ENCODE assay signal across 27 cellular contexts in the genomic region with DNA sequence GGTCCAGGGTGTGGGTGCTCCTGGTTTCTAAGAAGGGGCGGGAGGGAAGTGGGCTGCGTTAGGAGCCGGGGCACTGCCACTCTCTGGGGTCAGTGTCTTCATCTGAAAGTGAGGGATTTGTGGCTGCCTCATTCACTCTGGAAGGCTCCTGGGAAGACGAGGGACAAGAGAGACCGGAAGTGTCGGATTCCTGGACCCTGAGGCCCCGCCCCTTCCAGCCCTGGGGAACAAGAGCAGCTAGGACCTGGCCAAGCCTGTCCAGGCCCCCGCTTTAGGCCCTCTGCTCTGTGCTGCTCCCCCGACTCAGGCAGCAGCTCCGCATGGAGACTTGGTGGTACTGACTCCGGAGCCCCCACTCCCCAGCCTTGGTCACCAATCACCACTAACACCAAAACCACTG. TPM values are rescaled to one million over a fixed set of nuclear protein-coding genes. Genes with fewer than 3 reads are reported as not detected.
DNase-seq lines count a peak whose midpoint lies in the region; ATAC-seq, FAIRE-seq and TF ChIP-seq lines count a peak whose summit lies in the region.
"Had no signal": no experiment of that assay in that cellular context is flagged by ENCODE, and none has a peak within 500 bp of the region (broad histone marks: within the 10 kb centered on the region; RNA-seq: fewer than 3 reads in every experiment).

No MANE protein-coding gene starts in this region.

- no peak overlapping the region for H4K5ac ChIP-seq in H1 (ENCODE audit: insufficient read length, low read depth, low read length)

- POLR2A ChIA-PET in HepG2 (lab: Yijun Ruan, JAX) (interaction anchor here (3.4 to 5.1 kb wide), 2 partner anchors 11 to 108 kb away, joined by 15 to 25 read pairs; no protein-coding TSS in a partner anchor), H1 (lab: Charles Lee; ENCODE audit: partially characterized antibody) (interaction anchor here (0.7 kb wide), 1 partner anchor 80 kb away, joined by 3 read pairs; no protein-coding TSS in a partner anchor)

- DNase-seq in HepG2 (ENCODE audit: low spot score) (no peak), right lobe of liver (no peak), H1 (ENCODE audit: low read depth in 1 of 2, low spot score in 2 of 2) (peak in 1 of 2 experiments; percentile 72), islet precursor cell (peak; percentile 92), vagina (ENCODE audit: extremely low spot score in 2 of 2) (no peak)
- DNase-seq: activated CD4-positive, alpha-beta T cell treated with anti-CD3 and anti-CD28 coated beads, Interleukin-2, amount 10 ng/mL, durations not matched to agents 7 days and 5 days; activated naive CD8-positive, alpha-beta T cell treated with anti-CD3 and anti-CD28 coated beads for 36 hours; effector CD8-positive, alpha-beta T cell; gastrocnemius medialis; Kasumi-1; mucosa of descending colon; NCI-H187 treated with DMSO at 0.1 percent for 48 hours; NCI-H345; PC-3; stimulated activated naive B cell treated with anti-CD40 and anti-IgM and Interleukin-4, amounts not matched to agents 10 μg/mL and 1 μg/mL and 100 μg/mL, for 72 hours; T-helper 17 cell had no signal

- 95% methylated on average over 11 of the region's 11 CpGs for WGBS in HepG2 (ENCODE audit: low lambda C conversion rate)
- WGBS in right lobe of liver (ENCODE audit: insufficient coverage, low coverage, low lambda C conversion rate, missing lambda C conversion rate), result 0% methylated on average over 1 of the region's 11 CpGs
- WGBS in H1 (ENCODE audit: extremely low coverage in 1 of 2, insufficient coverage in 1 of 2, insufficient read length in 1 of 2, insufficient replicate concordance in 2 of 2, low coverage in 1 of 2, low lambda C conversion rate in 2 of 2, missing lambda C conversion rate in 1 of 2), 2 experiments, result 71% methylated on average over 8 of the region's 11 CpGs; no CpG with 5 or more reads in 1 of the 2 experiments

- H2AK5ac ChIP-seq in H1 (ENCODE audit: low read depth, low read length), result no peak overlapping the region

- H3K4me3 ChIP-seq in HepG2 (replicated peaks in 1 of 3; ENCODE audit: insufficient read depth in 1 of 3, low read depth in 2 of 3, low read length in 3 of 3) (no peak overlapping the region), right lobe of liver (no peak overlapping the region), H1 (ENCODE audit: extremely low read depth in 1 of 4, insufficient read depth in 2 of 4, low read depth in 3 of 4, low read length in 4 of 4) (no peak overlapping the region), vagina (no peak overlapping the region)
- H3K4me3 ChIP-seq: gastrocnemius medialis, mucosa of descending colon, skin epidermis had no signal

- peaks cover 47% of the 10 kb centered on the region for H3K4me1 ChIP-seq in HepG2 (ENCODE audit: insufficient read depth, low read length)
- peaks cover 0 to 16% (median 5%) of the 10 kb centered on the region in 4 donors for H3K4me1 ChIP-seq in right lobe of liver
- peaks cover 0 to 8% (median 5%) of the 10 kb centered on the region in 4 experiments; a peak in 4 of 7 replicates for H3K4me1 ChIP-seq in H1 (replicated peaks in 1 of 4; ENCODE audit: control insufficient read depth in 3 of 4, insufficient read depth in 4 of 4, low read length in 3 of 4)
- H3K4me1 ChIP-seq in vagina, result peaks cover 71% of the 10 kb centered on the region

- H2BK5ac ChIP-seq in H1 (ENCODE audit: low read depth, low read length), result 0 out of 2 replicates have a peak overlapping the region, but pooled peaks have one; percentile 21

- H4K91ac ChIP-seq in H1 (replicated peaks; ENCODE audit: insufficient read length, low read length), result no peak overlapping the region

- TF ChIP-seq POLR2A in HepG2 (IDR thresholded peaks at IDR 0.05; ENCODE audit: insufficient read depth in 1 of 2, low read depth in 2 of 2, low read length in 2 of 2) (no peak), right lobe of liver (IDR thresholded peaks at IDR 0.05) (no peak), H1 (IDR thresholded peaks at IDR 0.05; ENCODE audit: control extremely low read depth in 1 of 2, low read depth in 2 of 2, low read length in 2 of 2) (no peak), vagina (IDR thresholded peaks at IDR 0.05) (no peak)

- H3K18ac ChIP-seq in H1 (ENCODE audit: extremely low read depth, low read length), result no peak overlapping the region

- no peak overlapping the region for H3K4ac ChIP-seq in H1 (replicated peaks; ENCODE audit: insufficient read length, low read depth, low read length)

- H3K36me3 ChIP-seq in HepG2 (replicated peaks in 1 of 2; ENCODE audit: control insufficient read depth in 1 of 2, insufficient read depth in 2 of 2, low read length in 2 of 2), result peaks cover 10 to 54% of the 10 kb centered on the region in 2 experiments
- no peaks in the 10 kb centered on the region for H3K36me3 ChIP-seq in right lobe of liver
- H3K36me3 ChIP-seq in H1 (ENCODE audit: control insufficient read depth in 2 of 4, insufficient read depth in 4 of 4, low read length in 3 of 4), result no peaks in the 10 kb centered on the region; a peak in 2 of 8 replicates
- no peaks in the 10 kb centered on the region for H3K36me3 ChIP-seq in vagina
- H3K36me3 ChIP-seq: gastrocnemius medialis had no signal

- intact Hi-C loops in HepG2 (cut with micrococcal nuclease; ENCODE audit: unreplicated experiment), result no loop called here
- intact Hi-C loops in right lobe of liver (cut with DNase I), result loop anchor here (5.0 kb wide), 1 partner anchor 106 kb away; no protein-coding TSS in a partner anchor
- intact Hi-C loops in vagina (cut with DNase I), result loop anchor here (5.0 to 10.0 kb wide), 2 partner anchors 48 to 111 kb away; partner anchors contain the start of gene TIMP2

- H4K20me1 ChIP-seq in HepG2 (ENCODE audit: insufficient read depth, low read length) (peaks cover 16% of the 10 kb centered on the region; the same call in 1 of the 2 replicates), H1 (replicated peaks in 1 of 2; ENCODE audit: control insufficient read depth in 1 of 2, insufficient read depth in 2 of 2, low read length in 2 of 2) (peaks cover 0 to 5% of the 10 kb centered on the region in 2 experiments)

- H3K27me3 ChIP-seq in HepG2 (ENCODE audit: control insufficient read depth in 1 of 2, insufficient read depth in 2 of 2, low read length in 2 of 2), result no peaks in the 10 kb centered on the region
- no peaks in the 10 kb centered on the region for H3K27me3 ChIP-seq in right lobe of liver
- H3K27me3 ChIP-seq in H1 (replicated peaks in 1 of 4; ENCODE audit: control insufficient read depth in 3 of 4, extremely low read depth in 1 of 4, insufficient read depth in 3 of 4, low read length in 3 of 4), result no peaks in the 10 kb centered on the region
- H3K27me3 ChIP-seq in vagina, result no peaks in the 10 kb centered on the region
- H3K27me3 ChIP-seq: gastrocnemius medialis had no signal

- peak; percentile 1; the same call in 1 of the 3 replicates for ATAC-seq in HepG2
- ATAC-seq in right lobe of liver, result no peak
- ATAC-seq in HG03108 (IDR thresholded peaks at IDR 0.05; ENCODE audit: unreplicated experiment), result no peak
- ATAC-seq in GM21619 (IDR thresholded peaks at IDR 0.05; ENCODE audit: unreplicated experiment), result no peak
- ATAC-seq in GM19452 (IDR thresholded peaks at IDR 0.05; ENCODE audit: unreplicated experiment), result no peak
- ATAC-seq: activated T-helper 17 cell treated with anti-CD3 and anti-CD28 coated beads, Interleukin-2, amount 50 U/mL, for 72 hours; esophagus mucosa; gastrocnemius medialis; HCT116; mucosa of descending colon; PC-3; stimulated activated naive B cell treated with anti-CD40 and anti-IgM and Interleukin-4, amounts not matched to agents 10 μg/mL and 1 μg/mL and 100 μg/mL, for 72 hours; T-helper 17 cell had no signal

- H3K4me2 ChIP-seq in HepG2 (ENCODE audit: low read depth, low read length), result no peak overlapping the region
- H3K4me2 ChIP-seq in H1 (ENCODE audit: insufficient read depth in 1 of 2, low read depth in 2 of 2, low read length in 2 of 2), result no peak overlapping the region

- H3K79me2 ChIP-seq in HepG2 (ENCODE audit: insufficient read depth, low read length), result peaks cover 13% of the 10 kb centered on the region
- no peaks in the 10 kb centered on the region for H3K79me2 ChIP-seq in H1 (ENCODE audit: control insufficient read depth in 1 of 2, insufficient read depth in 2 of 2, low read length in 2 of 2)

- no peaks in the 10 kb centered on the region for H3K23me2 ChIP-seq in H1 (ENCODE audit: low read depth, low read length)

- no peak for TF ChIP-seq CTCF in HepG2 (CRISPR knock-in tag; IDR thresholded peaks at IDR 0.05)
- TF ChIP-seq CTCF in right lobe of liver (IDR thresholded peaks at IDR 0.05), result no peak
- no peak for TF ChIP-seq CTCF in H1 (IDR thresholded peaks at IDR 0.05; ENCODE audit: control extremely low read depth in 1 of 3, insufficient read depth in 1 of 3, low read depth in 1 of 3, low read length in 3 of 3)
- TF ChIP-seq CTCF in vagina (IDR thresholded peaks at IDR 0.05), result no peak

- H4K8ac ChIP-seq in H1 (ENCODE audit: extremely low read depth, insufficient read depth, low read length), result peak overlapping the region; percentile 89; the same call in 1 of the 2 replicates

- no peak overlapping the region for H2BK12ac ChIP-seq in H1 (ENCODE audit: low read depth, low read length)

- H3K27ac ChIP-seq in HepG2 (ENCODE audit: extremely low read length, insufficient read depth, low read length), result no peak overlapping the region
- H3K27ac ChIP-seq in right lobe of liver, result no peak overlapping the region
- no peak overlapping the region for H3K27ac ChIP-seq in H1 (ENCODE audit: low read depth, low read length)
- peak overlapping the region; percentile 89 for H3K27ac ChIP-seq in vagina

- TF ChIP-seq RAD21 in HepG2 (CRISPR knock-in tag; IDR thresholded peaks at IDR 0.05), result no peak
- TF ChIP-seq RAD21 in H1 (IDR thresholded peaks at IDR 0.05 in 1 of 2, conservative IDR thresholded peaks at IDR 0.05 in 1 of 2; ENCODE audit: low read depth in 2 of 2, low read length in 2 of 2), result no peak

- H3K14ac ChIP-seq in H1 (ENCODE audit: insufficient read length), result no peak overlapping the region

- FAIRE-seq in HepG2 (lab: Jason Lieb, UNC) (no peak), H1 (lab: Jason Lieb, UNC) (no peak)
- FAIRE-seq: astrocyte, G401.6, HTR-8/SVneo had no signal

- no peak overlapping the region for H2BK20ac ChIP-seq in H1 (ENCODE audit: low read length)

- no peak overlapping the region for H3K23ac ChIP-seq in H1 (ENCODE audit: insufficient read length)

- TF ChIP-seq EP300 in HepG2 (IDR thresholded peaks at IDR 0.05; ENCODE audit: low read depth in 2 of 2, low read length in 2 of 2) (no peak), HepG2 (CRISPR knock-in tag; IDR thresholded peaks at IDR 0.05; ENCODE audit: borderline replicate concordance) (no peak), H1 (IDR thresholded peaks at IDR 0.05; ENCODE audit: borderline replicate concordance in 1 of 2, low read depth in 2 of 2, low read length in 2 of 2) (no peak)

- CTCF ChIA-PET in HepG2 (lab: Yijun Ruan, JAX; ENCODE audit: low intra/inter-chr PET ratio, low total read pairs), result no interaction called here
- CTCF ChIA-PET in H1 (lab: Charles Lee; ENCODE audit: partially characterized antibody), result interaction anchor here (0.8 to 5.4 kb wide), 9 partner anchors 9 to 130 kb away, joined by 3 to 35 read pairs (median 13); no protein-coding TSS in a partner anchor

- no peak overlapping the region for H2BK15ac ChIP-seq in H1 (ENCODE audit: low read length)

- no peak overlapping the region for H3K9ac ChIP-seq in HepG2 (ENCODE audit: insufficient read depth, low read depth, low read length)
- H3K9ac ChIP-seq in H1 (replicated peaks in 1 of 4; ENCODE audit: extremely low read depth in 1 of 4, low read depth in 3 of 4, low read length in 3 of 4), result no peak overlapping the region

- H2AFZ ChIP-seq in HepG2 (ENCODE audit: low read length) (no peak overlapping the region), H1 (ENCODE audit: low read length) (no peak overlapping the region)

- no peaks in the 10 kb centered on the region for H3K79me1 ChIP-seq in H1 (ENCODE audit: low read depth, low read length)

- H2BK120ac ChIP-seq in H1 (replicated peaks; ENCODE audit: low read depth, low read length), result no peak overlapping the region

- H3K9me3 ChIP-seq in HepG2 (ENCODE audit: low read length), result no peaks in the 10 kb centered on the region
- no peaks in the 10 kb centered on the region for H3K9me3 ChIP-seq in right lobe of liver
- H3K9me3 ChIP-seq in H1 (ENCODE audit: insufficient read depth in 2 of 2, low read depth in 1 of 2, low read length in 1 of 2), result no peaks in the 10 kb centered on the region
- no peaks in the 10 kb centered on the region for H3K9me3 ChIP-seq in vagina
- H3K9me3 ChIP-seq: gastrocnemius medialis, mucosa of descending colon had no signal

- BruUV-seq in HepG2 (replicated peaks; lab: Mats Ljungman, UMichigan), result no TSS peak

- no peak overlapping the region for H3K56ac ChIP-seq in H1 (replicated peaks; ENCODE audit: insufficient read length, low read depth, low read length)

- in situ Hi-C loops in HepG2 (cut with HindIII; ENCODE audit: extremely low pct_ligation_motif_present, low pct_unique_long_range_greater_than_20kb), result loop anchor here (5.0 kb wide), 1 partner anchor 91 kb away; no protein-coding TSS in a partner anchor

RNA-seq across cellular contexts. Expression of gene LGALS3BP, which starts 6.5 kb away (rescaled TPM):
- 116 and 332 TPM in 2 replicates for total RNA-seq in HepG2 (2016; rRNA removed; fragmentation: Illumina TruSeq; extraction: Trizol)
- 62.3 and 63.4 TPM in 2 replicates for total RNA-seq in HepG2 (2016; cell fraction: cytosol; rRNA removed; fragmentation: Illumina TruSeq; extraction: Trizol; ENCODE audit: low read depth)
- total RNA-seq in HepG2 (2016; cell fraction: insoluble cytoplasmic fraction; rRNA removed; fragmentation: Illumina TruSeq; extraction: Trizol), result 116 and 342 TPM in 2 replicates
- 57.6 and 60.1 TPM in 2 replicates for total RNA-seq in HepG2 (2016; cell fraction: membrane; rRNA removed; fragmentation: Illumina TruSeq; extraction: Trizol)
- 311 and 384 TPM in 2 replicates for total RNA-seq in HepG2 (2016; cell fraction: nucleus; rRNA removed; fragmentation: Illumina TruSeq; extraction: Trizol)
- 137 and 185 TPM in 2 replicates for polyA plus RNA-seq in HepG2 (2011; rRNA removed)
- polyA plus RNA-seq in HepG2 (2011; cell fraction: cytosol; rRNA removed), result 89.4 and 111 TPM in 2 replicates
- 667 and 704 TPM in 2 replicates for polyA plus RNA-seq in HepG2 (2011; cell fraction: nucleus; rRNA removed)
- polyA plus RNA-seq in HepG2 (2012), result 341 and 458 TPM in 2 replicates
- 36.8 and 37.2 TPM in 2 replicates for polyA plus RNA-seq in HepG2 (2016; cell fraction: cytosol; fragmentation: Illumina TruSeq; extraction: Trizol; ENCODE audit: low read depth)
- polyA plus RNA-seq in HepG2 (2016; cell fraction: insoluble cytoplasmic fraction; fragmentation: Illumina TruSeq; extraction: Trizol; ENCODE audit: low read depth), result 103 and 140 TPM in 2 replicates
- polyA plus RNA-seq in HepG2 (2016; cell fraction: membrane; fragmentation: Illumina TruSeq; extraction: Trizol; ENCODE audit: low read depth), result 41.5 and 48.5 TPM in 2 replicates
- polyA plus RNA-seq in HepG2 (2016; cell fraction: nucleus; fragmentation: Illumina TruSeq; extraction: Trizol; ENCODE audit: insufficient read depth, low read depth), result 669 and 711 TPM in 2 replicates
- 165 and 565 TPM in 2 replicates for polyA minus RNA-seq in HepG2 (2011; rRNA and poly(A)+ RNA removed; ENCODE audit: low replicate concordance)
- 316 and 377 TPM in 2 replicates for polyA minus RNA-seq in HepG2 (2011; cell fraction: cytosol; rRNA and poly(A)+ RNA removed)
- 112 and 148 TPM in 2 replicates for polyA minus RNA-seq in HepG2 (2011; cell fraction: nucleus; rRNA and poly(A)+ RNA removed)
- 100 to 1,000 TPM in 4 of 6 experiments, 10 to 100 TPM in 2; 82.8 to 257 (median 121) TPM for total RNA-seq in right lobe of liver
- total RNA-seq in H1 (2021; fragmentation: NEBNext Ultra II Directional; extraction: Animal tissue kit (Norgen Biotek cat#: 25700)), result 53.8 and 56.1 TPM in 2 replicates
- polyA plus RNA-seq in H1 (2011; rRNA removed), result 61.6 and 87.5 TPM in 2 replicates
- polyA plus RNA-seq in H1 (2011; cell fraction: cytosol; rRNA removed), result 27.3 TPM
- polyA plus RNA-seq in H1 (2011; cell fraction: nucleus; rRNA removed), result 94.7 TPM
- 60.4 to 89.3 TPM (median 80.4 TPM) in 4 replicates for polyA plus RNA-seq in H1 (2012, experiment 1 of 2)
- polyA plus RNA-seq in H1 (2012, experiment 2 of 2), result 91.4 TPM
- 75.5 TPM for polyA plus RNA-seq in H1 (2013, experiment 1 of 2)
- 60.2 TPM for polyA plus RNA-seq in H1 (2013, experiment 2 of 2)
- polyA minus RNA-seq in H1 (2011; rRNA and poly(A)+ RNA removed), result 39.2 and 40.3 TPM in 2 replicates
- 57.8 TPM for polyA minus RNA-seq in H1 (2011; cell fraction: cytosol; rRNA and poly(A)+ RNA removed)
- 38.8 TPM for polyA minus RNA-seq in H1 (2011; cell fraction: nucleus; rRNA and poly(A)+ RNA removed)
- 488 TPM for total RNA-seq in vagina

RNA-seq across cellular contexts. Expression of gene CANT1, which starts 36.4 kb away (rescaled TPM):
- total RNA-seq in HepG2 (2016; rRNA removed; fragmentation: Illumina TruSeq; extraction: Trizol), result 24.9 and 34.1 TPM in 2 replicates
- total RNA-seq in HepG2 (2016; cell fraction: cytosol; rRNA removed; fragmentation: Illumina TruSeq; extraction: Trizol; ENCODE audit: low read depth), result 4.7 and 7.2 TPM in 2 replicates
- total RNA-seq in HepG2 (2016; cell fraction: insoluble cytoplasmic fraction; rRNA removed; fragmentation: Illumina TruSeq; extraction: Trizol), result 22.7 and 35.6 TPM in 2 replicates
- total RNA-seq in HepG2 (2016; cell fraction: membrane; rRNA removed; fragmentation: Illumina TruSeq; extraction: Trizol), result 18.3 and 22.7 TPM in 2 replicates
- total RNA-seq in HepG2 (2016; cell fraction: nucleus; rRNA removed; fragmentation: Illumina TruSeq; extraction: Trizol), result 34.4 and 36.1 TPM in 2 replicates
- 42.1 and 42.6 TPM in 2 replicates for polyA plus RNA-seq in HepG2 (2011; rRNA removed)
- 32.0 and 42.2 TPM in 2 replicates for polyA plus RNA-seq in HepG2 (2011; cell fraction: cytosol; rRNA removed)
- polyA plus RNA-seq in HepG2 (2011; cell fraction: nucleus; rRNA removed), result 39.8 and 43.1 TPM in 2 replicates
- 25.0 and 32.7 TPM in 2 replicates for polyA plus RNA-seq in HepG2 (2012)
- 5.6 TPM in 2 replicates for polyA plus RNA-seq in HepG2 (2016; cell fraction: cytosol; fragmentation: Illumina TruSeq; extraction: Trizol; ENCODE audit: low read depth)
- polyA plus RNA-seq in HepG2 (2016; cell fraction: insoluble cytoplasmic fraction; fragmentation: Illumina TruSeq; extraction: Trizol; ENCODE audit: low read depth), result 23.0 and 24.4 TPM in 2 replicates
- polyA plus RNA-seq in HepG2 (2016; cell fraction: membrane; fragmentation: Illumina TruSeq; extraction: Trizol; ENCODE audit: low read depth), result 13.8 and 16.2 TPM in 2 replicates
- polyA plus RNA-seq in HepG2 (2016; cell fraction: nucleus; fragmentation: Illumina TruSeq; extraction: Trizol; ENCODE audit: insufficient read depth, low read depth), result 44.9 and 45.4 TPM in 2 replicates
- polyA minus RNA-seq in HepG2 (2011; rRNA and poly(A)+ RNA removed; ENCODE audit: low replicate concordance), result 46.8 and 73.3 TPM in 2 replicates
- polyA minus RNA-seq in HepG2 (2011; cell fraction: cytosol; rRNA and poly(A)+ RNA removed), result 34.5 and 40.3 TPM in 2 replicates
- polyA minus RNA-seq in HepG2 (2011; cell fraction: nucleus; rRNA and poly(A)+ RNA removed), result 27.8 and 31.3 TPM in 2 replicates
- total RNA-seq in right lobe of liver, result 10 to 100 TPM; 15.6 to 26.3 (median 18.7) TPM
- total RNA-seq in H1 (2021; fragmentation: NEBNext Ultra II Directional; extraction: Animal tissue kit (Norgen Biotek cat#: 25700)), result 30.7 and 32.6 TPM in 2 replicates
- polyA plus RNA-seq in H1 (2011; rRNA removed), result 23.0 and 28.3 TPM in 2 replicates
- polyA plus RNA-seq in H1 (2011; cell fraction: cytosol; rRNA removed), result 19.0 TPM
- 28.5 TPM for polyA plus RNA-seq in H1 (2011; cell fraction: nucleus; rRNA removed)
- 19.2 to 24.9 TPM (median 22.0 TPM) in 4 replicates for polyA plus RNA-seq in H1 (2012, experiment 1 of 2)
- polyA plus RNA-seq in H1 (2012, experiment 2 of 2), result 28.3 TPM
- 21.6 TPM for polyA plus RNA-seq in H1 (2013, experiment 1 of 2)
- polyA plus RNA-seq in H1 (2013, experiment 2 of 2), result 24.5 TPM
- polyA minus RNA-seq in H1 (2011; rRNA and poly(A)+ RNA removed), result 23.3 and 23.8 TPM in 2 replicates
- polyA minus RNA-seq in H1 (2011; cell fraction: cytosol; rRNA and poly(A)+ RNA removed), result 28.7 TPM
- 13.1 TPM for polyA minus RNA-seq in H1 (2011; cell fraction: nucleus; rRNA and poly(A)+ RNA removed)
- 23.1 TPM for total RNA-seq in vagina

RNA-seq across cellular contexts. Expression of gene TIMP2, which starts 48.0 kb away (rescaled TPM):
- 2.2 and 3.8 TPM in 2 replicates for total RNA-seq in HepG2 (2016; rRNA removed; fragmentation: Illumina TruSeq; extraction: Trizol)
- 1.4 and 1.7 TPM in 2 replicates for total RNA-seq in HepG2 (2016; cell fraction: cytosol; rRNA removed; fragmentation: Illumina TruSeq; extraction: Trizol; ENCODE audit: low read depth)
- 1.7 and 3.9 TPM in 2 replicates for total RNA-seq in HepG2 (2016; cell fraction: insoluble cytoplasmic fraction; rRNA removed; fragmentation: Illumina TruSeq; extraction: Trizol)
- 3.3 and 3.4 TPM in 2 replicates for total RNA-seq in HepG2 (2016; cell fraction: membrane; rRNA removed; fragmentation: Illumina TruSeq; extraction: Trizol)
- total RNA-seq in HepG2 (2016; cell fraction: nucleus; rRNA removed; fragmentation: Illumina TruSeq; extraction: Trizol), result 6.3 and 8.0 TPM in 2 replicates
- 8.5 and 11.7 TPM in 2 replicates for polyA plus RNA-seq in HepG2 (2011; rRNA removed)
- polyA plus RNA-seq in HepG2 (2011; cell fraction: cytosol; rRNA removed), result 8.0 and 12.6 TPM in 2 replicates
- 10.4 and 13.8 TPM in 2 replicates for polyA plus RNA-seq in HepG2 (2011; cell fraction: nucleus; rRNA removed)
- 25.0 and 33.2 TPM in 2 replicates for polyA plus RNA-seq in HepG2 (2012)
- 3.0 and 3.2 TPM in 2 replicates for polyA plus RNA-seq in HepG2 (2016; cell fraction: cytosol; fragmentation: Illumina TruSeq; extraction: Trizol; ENCODE audit: low read depth)
- polyA plus RNA-seq in HepG2 (2016; cell fraction: insoluble cytoplasmic fraction; fragmentation: Illumina TruSeq; extraction: Trizol; ENCODE audit: low read depth), result 3.9 and 5.4 TPM in 2 replicates
- 4.0 and 5.0 TPM in 2 replicates for polyA plus RNA-seq in HepG2 (2016; cell fraction: membrane; fragmentation: Illumina TruSeq; extraction: Trizol; ENCODE audit: low read depth)
- polyA plus RNA-seq in HepG2 (2016; cell fraction: nucleus; fragmentation: Illumina TruSeq; extraction: Trizol; ENCODE audit: insufficient read depth, low read depth), result 18.4 and 18.6 TPM in 2 replicates
- polyA minus RNA-seq in HepG2 (2011; rRNA and poly(A)+ RNA removed; ENCODE audit: low replicate concordance), result 10.0 and 25.5 TPM in 2 replicates
- polyA minus RNA-seq in HepG2 (2011; cell fraction: cytosol; rRNA and poly(A)+ RNA removed), result 11.5 and 14.6 TPM in 2 replicates
- 4.2 and 6.2 TPM in 2 replicates for polyA minus RNA-seq in HepG2 (2011; cell fraction: nucleus; rRNA and poly(A)+ RNA removed)
- total RNA-seq in right lobe of liver, result 10 to 100 TPM; 18.9 to 36.1 (median 26.7) TPM
- 42.7 and 43.3 TPM in 2 replicates for total RNA-seq in H1 (2021; fragmentation: NEBNext Ultra II Directional; extraction: Animal tissue kit (Norgen Biotek cat#: 25700))
- 18.2 and 21.5 TPM in 2 replicates for polyA plus RNA-seq in H1 (2011; rRNA removed)
- 13.1 TPM for polyA plus RNA-seq in H1 (2011; cell fraction: cytosol; rRNA removed)
- 14.3 TPM for polyA plus RNA-seq in H1 (2011; cell fraction: nucleus; rRNA removed)
- polyA plus RNA-seq in H1 (2012, experiment 1 of 2), result 37.1 to 40.2 TPM (median 38.3 TPM) in 4 replicates
- 38.8 TPM for polyA plus RNA-seq in H1 (2012, experiment 2 of 2)
- polyA plus RNA-seq in H1 (2013, experiment 1 of 2), result 36.5 TPM
- 47.3 TPM for polyA plus RNA-seq in H1 (2013, experiment 2 of 2)
- polyA minus RNA-seq in H1 (2011; rRNA and poly(A)+ RNA removed), result 12.9 and 16.2 TPM in 2 replicates
- 14.9 TPM for polyA minus RNA-seq in H1 (2011; cell fraction: cytosol; rRNA and poly(A)+ RNA removed)
- polyA minus RNA-seq in H1 (2011; cell fraction: nucleus; rRNA and poly(A)+ RNA removed), result 9.5 TPM
- total RNA-seq in vagina, result 181 TPM

RNA-seq across cellular contexts. Expression of gene C1QTNF1, which starts 50.8 kb away (rescaled TPM):
- total RNA-seq in HepG2 (2016; rRNA removed; fragmentation: Illumina TruSeq; extraction: Trizol), result 0.18 and 0.36 TPM in 2 replicates
- total RNA-seq in HepG2 (2016; cell fraction: cytosol; rRNA removed; fragmentation: Illumina TruSeq; extraction: Trizol; ENCODE audit: low read depth), result 0.30 TPM in 1 of 2 replicates, not detected in the other
- 0.10 and 0.58 TPM in 2 replicates for total RNA-seq in HepG2 (2016; cell fraction: insoluble cytoplasmic fraction; rRNA removed; fragmentation: Illumina TruSeq; extraction: Trizol)
- 0.06 and 0.31 TPM in 2 replicates for total RNA-seq in HepG2 (2016; cell fraction: membrane; rRNA removed; fragmentation: Illumina TruSeq; extraction: Trizol)
- 0.56 and 0.90 TPM in 2 replicates for total RNA-seq in HepG2 (2016; cell fraction: nucleus; rRNA removed; fragmentation: Illumina TruSeq; extraction: Trizol)
- polyA plus RNA-seq in HepG2 (2011; rRNA removed), result 0.86 and 2.1 TPM in 2 replicates
- polyA plus RNA-seq in HepG2 (2011; cell fraction: cytosol; rRNA removed), result 0.94 and 1.2 TPM in 2 replicates
- 1.4 TPM in 2 replicates for polyA plus RNA-seq in HepG2 (2011; cell fraction: nucleus; rRNA removed)
- polyA plus RNA-seq in HepG2 (2012), result 1.0 and 1.5 TPM in 2 replicates
- 0.08 TPM in 1 of 2 replicates, not detected in the other for polyA plus RNA-seq in HepG2 (2016; cell fraction: cytosol; fragmentation: Illumina TruSeq; extraction: Trizol; ENCODE audit: low read depth)
- 0.12 and 0.25 TPM in 2 replicates for polyA plus RNA-seq in HepG2 (2016; cell fraction: insoluble cytoplasmic fraction; fragmentation: Illumina TruSeq; extraction: Trizol; ENCODE audit: low read depth)
- polyA plus RNA-seq in HepG2 (2016; cell fraction: membrane; fragmentation: Illumina TruSeq; extraction: Trizol; ENCODE audit: low read depth), result 0.09 and 0.17 TPM in 2 replicates
- 0.45 and 0.55 TPM in 2 replicates for polyA plus RNA-seq in HepG2 (2016; cell fraction: nucleus; fragmentation: Illumina TruSeq; extraction: Trizol; ENCODE audit: insufficient read depth, low read depth)
- polyA minus RNA-seq in HepG2 (2011; rRNA and poly(A)+ RNA removed; ENCODE audit: low replicate concordance), result 2.2 TPM in 1 of 2 replicates, not detected in the other
- 0.59 and 0.70 TPM in 2 replicates for polyA minus RNA-seq in HepG2 (2011; cell fraction: cytosol; rRNA and poly(A)+ RNA removed)
- 1.6 and 2.2 TPM in 2 replicates for polyA minus RNA-seq in HepG2 (2011; cell fraction: nucleus; rRNA and poly(A)+ RNA removed)
- 10 to 100 TPM in 5 of 6 experiments, 1 to 10 TPM in 1; 9.8 to 40.2 (median 26.2) TPM for total RNA-seq in right lobe of liver
- 2.5 and 3.5 TPM in 2 replicates for total RNA-seq in H1 (2021; fragmentation: NEBNext Ultra II Directional; extraction: Animal tissue kit (Norgen Biotek cat#: 25700))
- 1.5 and 2.1 TPM in 2 replicates for polyA plus RNA-seq in H1 (2011; rRNA removed)
- 1.1 TPM for polyA plus RNA-seq in H1 (2011; cell fraction: cytosol; rRNA removed)
- 1.8 TPM for polyA plus RNA-seq in H1 (2011; cell fraction: nucleus; rRNA removed)
- polyA plus RNA-seq in H1 (2012, experiment 1 of 2), result 1.4 to 2.4 TPM (median 1.9 TPM) in 4 replicates
- polyA plus RNA-seq in H1 (2012, experiment 2 of 2), result 2.1 TPM
- 0.83 TPM for polyA plus RNA-seq in H1 (2013, experiment 1 of 2)
- polyA plus RNA-seq in H1 (2013, experiment 2 of 2), result 0.87 TPM
- polyA minus RNA-seq in H1 (2011; rRNA and poly(A)+ RNA removed), result 0.44 and 0.49 TPM in 2 replicates
- 0.95 TPM for polyA minus RNA-seq in H1 (2011; cell fraction: cytosol; rRNA and poly(A)+ RNA removed)
- 1.3 TPM for polyA minus RNA-seq in H1 (2011; cell fraction: nucleus; rRNA and poly(A)+ RNA removed)
- total RNA-seq in vagina, result 30.7 TPM
- total RNA-seq: activated CD4-positive, alpha-beta T cell treated with anti-CD3 and anti-CD28 coated beads, Interleukin-2, amount 10 ng/mL, durations not matched to agents 7 days and 5 days; activated T-helper 17 cell treated with anti-CD3 and anti-CD28 coated beads, Interleukin-2, amount 50 U/mL, for 72 hours had no signal
- polyA plus RNA-seq: CD14-positive monocyte had no signal
